ENCODE assay signal across 11 cellular contexts in genomic region chr7:30502470-30503251, GRCh38. TPM values are rescaled to one million over a fixed set of nuclear protein-coding genes. Genes with fewer than 3 reads are reported as not detected.
DNase-seq lines count a peak whose midpoint lies in the region; ATAC-seq, FAIRE-seq and TF ChIP-seq lines count a peak whose summit lies in the region.
"Had no signal": no experiment of that assay in that cellular context is flagged by ENCODE, and none has a peak within 500 bp of the region (broad histone marks: within the 10 kb centered on the region; RNA-seq: fewer than 3 reads in every experiment).

No MANE protein-coding gene starts in this region.

- no peak for DNase-seq in activated naive CD4-positive, alpha-beta T cell treated with anti-CD3 and anti-CD28 coated beads for 36 hours
- DNase-seq in activated naive CD4-positive, alpha-beta T cell treated with Interleukin-2 at 50 U/mL for 16 hours, result no peak
- peak; percentile 13 to 49 for DNase-seq in NOMO-1 (lab: John Stamatoyannopoulos, UW; ENCODE audit: unreplicated experiment in 2 of 2)
- no peak for DNase-seq in K562 (ENCODE audit: extremely low read depth in 1 of 4, low spot score in 3 of 4)
- no peak for DNase-seq in stimulated activated naive B cell treated with anti-CD40 and anti-IgM and Interleukin-4, amounts not matched to agents 10 μg/mL and 1 μg/mL and 100 μg/mL, for 72 hours
- no peak for DNase-seq in tibial artery
- no peak for DNase-seq in EL
- no peak for DNase-seq in AG08396 (ENCODE audit: low spot score)
- DNase-seq: NCI-H1436; stimulated activated CD4-positive, alpha-beta T cell treated with anti-CD3 and anti-CD28 coated beads, Interleukin-15, amount 100 ng/mL, for 24 hours had no signal

- H3K4me1 Mint-ChIP-seq in activated naive CD4-positive, alpha-beta T cell treated with anti-CD3 and anti-CD28 coated beads for 36 hours (ENCODE audit: low read depth), result peaks cover 38% of the 10 kb centered on the region
- H3K4me1 Mint-ChIP-seq in stimulated activated naive B cell treated with anti-CD40 and anti-IgM and Interleukin-4, amounts not matched to agents 10 μg/mL and 1 μg/mL and 100 μg/mL, for 72 hours, result peaks cover 26 to 30% of the 10 kb centered on the region in 2 donors

- no peaks in the 10 kb centered on the region for H4K20me1 ChIP-seq in K562 (replicated peaks; ENCODE audit: control insufficient read depth, insufficient read depth, low read length)

- no peak for TF ChIP-seq CTCF in K562 (IDR thresholded peaks at IDR 0.05 in 2 of 3, conservative IDR thresholded peaks at IDR 0.05 in 1 of 3; ENCODE audit: insufficient read depth in 2 of 3, low read depth in 1 of 3, low read length in 3 of 3)
- TF ChIP-seq CTCF in tibial artery (IDR thresholded peaks at IDR 0.05), result no peak

- peaks cover under 1% of the 10 kb centered on the region for H3K9me3 Mint-ChIP-seq in activated naive CD4-positive, alpha-beta T cell treated with anti-CD3 and anti-CD28 coated beads for 36 hours
- no peaks in the 10 kb centered on the region for H3K9me3 Mint-ChIP-seq in stimulated activated naive B cell treated with anti-CD40 and anti-IgM and Interleukin-4, amounts not matched to agents 10 μg/mL and 1 μg/mL and 100 μg/mL, for 72 hours

- H3K4me2 ChIP-seq in K562 (ENCODE audit: insufficient read depth, low read length), result peak overlapping the region; percentile 98; the same call in 1 of the 2 replicates

- H3K27me3 ChIP-seq in K562 (ENCODE audit: control insufficient read depth in 2 of 2, insufficient read depth in 2 of 2, low read length in 2 of 2) (no peaks in the 10 kb centered on the region), tibial artery (no peaks in the 10 kb centered on the region)

- WGBS in K562 (ENCODE audit: insufficient coverage, low coverage, missing lambda C conversion rate), result 83% methylated on average over 2 of the region's 2 CpGs

- no peak overlapping the region for H2AFZ ChIP-seq in K562 (ENCODE audit: low read depth, low read length)

- peaks cover 51% of the 10 kb centered on the region for H3K79me2 ChIP-seq in K562 (ENCODE audit: control insufficient read depth, insufficient read depth, low read length)

- 0 out of 2 replicates have a peak overlapping the region, but pooled peaks have one; percentile 82 for H3K4me3 ChIP-seq in K562
- no peak overlapping the region for H3K4me3 ChIP-seq in tibial artery

- TF ChIP-seq RAD21 in K562 (CRISPR knock-in tag; conservative IDR thresholded peaks at IDR 0.05 in 1 of 2, IDR thresholded peaks at IDR 0.05 in 1 of 2), result no peak

- no peak for FAIRE-seq in K562 (lab: Jason Lieb, UNC)

- peaks cover 43% of the 10 kb centered on the region for H3K36me3 ChIP-seq in K562 (ENCODE audit: control insufficient read depth, insufficient read depth, low read length)
- H3K36me3 ChIP-seq in tibial artery, result no peaks in the 10 kb centered on the region

- no peak for TF ChIP-seq POLR2A in K562 (conservative IDR thresholded peaks at IDR 0.05)

- no TSS peak for BruUV-seq in K562 (replicated peaks; lab: Mats Ljungman, UMichigan)

- H3K36me3 Mint-ChIP-seq in activated naive CD4-positive, alpha-beta T cell treated with anti-CD3 and anti-CD28 coated beads for 36 hours (ENCODE audit: low read depth), result peaks cover 42% of the 10 kb centered on the region
- peaks cover 10 to 22% of the 10 kb centered on the region in 2 donors for H3K36me3 Mint-ChIP-seq in stimulated activated naive B cell treated with anti-CD40 and anti-IgM and Interleukin-4, amounts not matched to agents 10 μg/mL and 1 μg/mL and 100 μg/mL, for 72 hours

- peak overlapping the region; percentile 82 for H3K4me3 Mint-ChIP-seq in activated naive CD4-positive, alpha-beta T cell treated with anti-CD3 and anti-CD28 coated beads for 36 hours
- H3K4me3 Mint-ChIP-seq in stimulated activated naive B cell treated with anti-CD40 and anti-IgM and Interleukin-4, amounts not matched to agents 10 μg/mL and 1 μg/mL and 100 μg/mL, for 72 hours, result peak overlapping the region; percentile 20 to 94

- no peak for ATAC-seq in K562
- no peak for ATAC-seq in stimulated activated naive B cell treated with anti-CD40 and anti-IgM and Interleukin-4, amounts not matched to agents 10 μg/mL and 1 μg/mL and 100 μg/mL, for 72 hours (replicated peaks)

- in situ Hi-C loops in K562 (cut with MboI), result no loop called here

- H3K27ac ChIP-seq in K562 (ENCODE audit: extremely low read depth, low read depth, low read length) (no peak overlapping the region), tibial artery (no peak overlapping the region)
- H3K27ac ChIP-seq: coronary artery had no signal

- POLR2A ChIA-PET in K562 (lab: Yijun Ruan, JAX), result no interaction called here

- H3K9ac ChIP-seq in K562 (ENCODE audit: insufficient read depth in 1 of 2, low read depth in 2 of 2, low read length in 2 of 2), result peak overlapping the region in 1 of 2 experiments; percentile 77; a peak in 1 of 4 replicates

- H3K27me3 Mint-ChIP-seq in activated naive CD4-positive, alpha-beta T cell treated with anti-CD3 and anti-CD28 coated beads for 36 hours (ENCODE audit: low read depth), result no peaks in the 10 kb centered on the region
- no peaks in the 10 kb centered on the region for H3K27me3 Mint-ChIP-seq in stimulated activated naive B cell treated with anti-CD40 and anti-IgM and Interleukin-4, amounts not matched to agents 10 μg/mL and 1 μg/mL and 100 μg/mL, for 72 hours

- no peaks in the 10 kb centered on the region for H3K9me1 ChIP-seq in K562 (ENCODE audit: control insufficient read depth, insufficient read depth, low read length)

- H3K9me3 ChIP-seq in K562 (replicated peaks; ENCODE audit: control insufficient read depth, insufficient read depth, low read depth, low read length) (no peaks in the 10 kb centered on the region), tibial artery (no peaks in the 10 kb centered on the region)

- CTCF ChIA-PET in activated naive CD4-positive, alpha-beta T cell treated with anti-CD3 and anti-CD28 coated beads for 36 hours (lab: Charles Lee), result interaction anchor here (0.6 kb wide), 1 partner anchor 49 kb away, joined by 5 read pairs; no protein-coding TSS in a partner anchor
- CTCF ChIA-PET in K562 (lab: Yijun Ruan, JAX; ENCODE audit: low intra/inter-chr PET ratio), result no interaction called here

- H3K4me1 ChIP-seq in K562 (replicated peaks in 1 of 2; ENCODE audit: control insufficient read depth in 2 of 2, insufficient read depth in 2 of 2, low read length in 2 of 2), result peaks cover 14 to 16% of the 10 kb centered on the region in 2 experiments; a peak in 4 of 5 replicates
- H3K4me1 ChIP-seq in tibial artery, result peaks cover 0 to 25% (median 13%) of the 10 kb centered on the region in 4 donors

- no peak overlapping the region for H3K27ac Mint-ChIP-seq in activated naive CD4-positive, alpha-beta T cell treated with anti-CD3 and anti-CD28 coated beads for 36 hours
- no peak overlapping the region for H3K27ac Mint-ChIP-seq in stimulated activated naive B cell treated with anti-CD40 and anti-IgM and Interleukin-4, amounts not matched to agents 10 μg/mL and 1 μg/mL and 100 μg/mL, for 72 hours

- intact Hi-C loops in activated naive CD4-positive, alpha-beta T cell treated with anti-CD3 and anti-CD28 coated beads for 36 hours (cut with micrococcal nuclease), result loop anchor here (10.0 kb wide), 1 partner anchor 1992 kb away; the partner anchor contains the start of genes AVL9 and LSM5
- intact Hi-C loops in K562 (cut with micrococcal nuclease), result no loop called here
- intact Hi-C loops in tibial artery (cut with DNase I; ENCODE audit: low total_unique reads), result loop anchor here (10.0 kb wide), 2 partner anchors 78 to 338 kb away; no protein-coding TSS in a partner anchor

- no peak for TF ChIP-seq EP300 in K562 (IDR thresholded peaks at IDR 0.05; ENCODE audit: low read length)

RNA-seq across cellular contexts. Expression of gene GGCT, which starts 2.0 kb away (rescaled TPM):
- 10 to 100 TPM; 83.0 to 83.8 TPM for total RNA-seq in activated naive CD4-positive, alpha-beta T cell treated with anti-CD3 and anti-CD28 coated beads for 36 hours
- 9.2 and 19.4 TPM in 2 replicates for total RNA-seq in K562 (2011; cell fraction: chromatin; rRNA removed; ENCODE audit: low replicate concordance)
- 9.2 and 13.2 TPM in 2 replicates for total RNA-seq in K562 (2011; cell fraction: nucleolus; rRNA removed)
- total RNA-seq in K562 (2011; cell fraction: nucleoplasm; rRNA removed), result 15.5 and 27.6 TPM in 2 replicates
- total RNA-seq in K562 (2014; rRNA removed) (109 and 110 TPM in 2 replicates), K562 (2014; rRNA removed; fragmentation: Illumina TruSeq; extraction: Trizol) (157 and 168 TPM in 2 replicates), K562 (2015; rRNA removed; fragmentation: Illumina TruSeq; extraction: Trizol) (119 and 136 TPM in 2 replicates), K562 (2021) (97.1 and 98.3 TPM in 2 replicates)
- polyA plus RNA-seq in K562 (2011; rRNA removed) (58.6 and 79.0 TPM in 2 replicates), K562 (2014; fragmentation: Illumina TruSeq; extraction: Trizol) (127 and 133 TPM in 2 replicates), K562 (2014; fragmentation: Nextera tagmentation; extraction: Ambion mirVana) (100 to 1,000 TPM; 285 to 349 TPM), K562 (2014; rRNA removed) (174 and 176 TPM in 2 replicates)
- polyA plus RNA-seq in K562 (2011; cell fraction: cytosol; rRNA removed), result 36.9 and 38.3 TPM in 2 replicates
- 25.2 and 29.3 TPM in 2 replicates for polyA plus RNA-seq in K562 (2011; cell fraction: nucleus; rRNA removed)
- polyA plus RNA-seq in K562 (2012), result 111 and 128 TPM in 2 replicates
- 15.7 and 17.3 TPM in 2 replicates for polyA minus RNA-seq in K562 (2011; rRNA and poly(A)+ RNA removed)
- polyA minus RNA-seq in K562 (2011; cell fraction: cytosol; rRNA and poly(A)+ RNA removed), result 9.3 and 13.7 TPM in 2 replicates
- polyA minus RNA-seq in K562 (2011; cell fraction: nucleus; rRNA and poly(A)+ RNA removed), result 11.4 and 12.6 TPM in 2 replicates

RNA-seq across cellular contexts. Expression of gene NOD1, which starts 24.1 kb away (rescaled TPM):
- total RNA-seq in activated naive CD4-positive, alpha-beta T cell treated with anti-CD3 and anti-CD28 coated beads for 36 hours, result 1 to 10 TPM; 9.2 to 9.8 TPM
- total RNA-seq in K562 (2011; cell fraction: chromatin; rRNA removed; ENCODE audit: low replicate concordance), result 13.2 and 16.4 TPM in 2 replicates
- total RNA-seq in K562 (2011; cell fraction: nucleolus; rRNA removed), result 7.0 and 9.2 TPM in 2 replicates
- total RNA-seq in K562 (2011; cell fraction: nucleoplasm; rRNA removed), result 8.9 and 9.9 TPM in 2 replicates
- total RNA-seq in K562 (2014; rRNA removed) (3.7 and 3.9 TPM in 2 replicates), K562 (2014; rRNA removed; fragmentation: Illumina TruSeq; extraction: Trizol) (4.4 and 4.5 TPM in 2 replicates), K562 (2015; rRNA removed; fragmentation: Illumina TruSeq; extraction: Trizol) (4.7 and 5.3 TPM in 2 replicates), K562 (2021) (6.6 and 7.1 TPM in 2 replicates)
- polyA plus RNA-seq in K562 (2011; rRNA removed) (4.8 and 5.2 TPM in 2 replicates), K562 (2014; fragmentation: Illumina TruSeq; extraction: Trizol) (4.2 and 4.8 TPM in 2 replicates), K562 (2014; fragmentation: Nextera tagmentation; extraction: Ambion mirVana) (1 to 10 TPM in 1 of 2 experiments, under 1 TPM in 1; 0.34 to 1.1 TPM), K562 (2014; rRNA removed) (5.6 and 5.9 TPM in 2 replicates)
- 3.3 and 3.9 TPM in 2 replicates for polyA plus RNA-seq in K562 (2011; cell fraction: cytosol; rRNA removed)
- polyA plus RNA-seq in K562 (2011; cell fraction: nucleus; rRNA removed), result 8.8 and 11.3 TPM in 2 replicates
- polyA plus RNA-seq in K562 (2012), result 3.2 and 5.9 TPM in 2 replicates
- 3.7 and 5.2 TPM in 2 replicates for polyA minus RNA-seq in K562 (2011; rRNA and poly(A)+ RNA removed)
- polyA minus RNA-seq in K562 (2011; cell fraction: cytosol; rRNA and poly(A)+ RNA removed), result 1.8 and 2.4 TPM in 2 replicates
- polyA minus RNA-seq in K562 (2011; cell fraction: nucleus; rRNA and poly(A)+ RNA removed), result 5.4 and 9.2 TPM in 2 replicates

Comparison
In these comparisons a context has a peak if more than half of its experiments do, and no peak if none do; other contexts are left out.
1. DNase-seq: peak in NOMO-1 (2 of 2); none in activated naive CD4-positive, alpha-beta T cell treated with anti-CD3 and anti-CD28 coated beads for 36 hours (single experiment), activated naive CD4-positive, alpha-beta T cell treated with Interleukin-2 at 50 U/mL for 16 hours (single experiment), K562 (0 of 4), stimulated activated naive B cell treated with anti-CD40 and anti-IgM and Interleukin-4, amounts not matched to agents 10 μg/mL and 1 μg/mL and 100 μg/mL, for 72 hours (single experiment), tibial artery (0 of 2), EL (single experiment) and AG08396 (single experiment).